ENCODE assay signal across 1 cellular context in the genomic region with DNA sequence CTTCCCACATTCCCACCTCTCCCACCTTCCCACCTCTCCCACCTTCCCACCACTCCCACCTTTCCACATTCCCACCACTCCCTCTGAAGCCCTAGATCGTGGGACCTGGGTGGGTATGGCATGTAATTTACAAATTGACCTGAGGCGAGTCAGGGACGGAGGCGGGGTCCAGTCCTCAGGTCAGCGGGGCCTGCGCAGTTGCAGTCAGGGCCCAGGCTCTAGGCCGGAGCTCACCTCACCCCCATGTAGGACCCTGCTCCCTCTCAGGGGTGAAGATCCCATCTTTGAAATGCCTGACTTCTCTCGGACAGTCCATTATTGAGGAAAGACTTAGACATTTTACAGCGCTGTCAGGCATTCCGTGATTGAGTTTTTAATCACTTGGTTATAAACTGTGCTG.
TF ChIP-seq lines count a peak whose summit lies in the region.

No MANE protein-coding gene starts in this region.

TF ChIP-seq in WTC11, 78 proteins besides CTCF, POLR2A, EP300 and RAD21 (continued from another document):
- no peak for TF ChIP-seq IRF2 (CRISPR knock-in tag; IDR thresholded peaks at IDR 0.05; ENCODE audit: borderline replicate concordance, low read depth)
- TF ChIP-seq, protein P1, sequence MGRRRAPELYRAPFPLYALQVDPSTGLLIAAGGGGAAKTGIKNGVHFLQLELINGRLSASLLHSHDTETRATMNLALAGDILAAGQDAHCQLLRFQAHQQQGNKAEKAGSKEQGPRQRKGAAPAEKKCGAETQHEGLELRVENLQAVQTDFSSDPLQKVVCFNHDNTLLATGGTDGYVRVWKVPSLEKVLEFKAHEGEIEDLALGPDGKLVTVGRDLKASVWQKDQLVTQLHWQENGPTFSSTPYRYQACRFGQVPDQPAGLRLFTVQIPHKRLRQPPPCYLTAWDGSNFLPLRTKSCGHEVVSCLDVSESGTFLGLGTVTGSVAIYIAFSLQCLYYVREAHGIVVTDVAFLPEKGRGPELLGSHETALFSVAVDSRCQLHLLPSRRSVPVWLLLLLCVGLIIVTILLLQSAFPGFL (CRISPR knock-in tag; IDR thresholded peaks at IDR 0.05; ENCODE audit: borderline replicate concordance): no peak
- no peak for TF ChIP-seq GRHL2 (CRISPR knock-in tag; IDR thresholded peaks at IDR 0.05; ENCODE audit: insufficient replicate concordance, severe bottlenecking)
- TF ChIP-seq ZNF121 (CRISPR knock-in tag; IDR thresholded peaks at IDR 0.05): no peak
- no peak for TF ChIP-seq TCF7 (CRISPR knock-in tag; IDR thresholded peaks at IDR 0.05; ENCODE audit: low read depth)
- no peak for TF ChIP-seq TEAD1 (CRISPR knock-in tag; IDR thresholded peaks at IDR 0.05)
- no peak for TF ChIP-seq NR2C2 (CRISPR knock-in tag; IDR thresholded peaks at IDR 0.05)
- TF ChIP-seq, protein P2, sequence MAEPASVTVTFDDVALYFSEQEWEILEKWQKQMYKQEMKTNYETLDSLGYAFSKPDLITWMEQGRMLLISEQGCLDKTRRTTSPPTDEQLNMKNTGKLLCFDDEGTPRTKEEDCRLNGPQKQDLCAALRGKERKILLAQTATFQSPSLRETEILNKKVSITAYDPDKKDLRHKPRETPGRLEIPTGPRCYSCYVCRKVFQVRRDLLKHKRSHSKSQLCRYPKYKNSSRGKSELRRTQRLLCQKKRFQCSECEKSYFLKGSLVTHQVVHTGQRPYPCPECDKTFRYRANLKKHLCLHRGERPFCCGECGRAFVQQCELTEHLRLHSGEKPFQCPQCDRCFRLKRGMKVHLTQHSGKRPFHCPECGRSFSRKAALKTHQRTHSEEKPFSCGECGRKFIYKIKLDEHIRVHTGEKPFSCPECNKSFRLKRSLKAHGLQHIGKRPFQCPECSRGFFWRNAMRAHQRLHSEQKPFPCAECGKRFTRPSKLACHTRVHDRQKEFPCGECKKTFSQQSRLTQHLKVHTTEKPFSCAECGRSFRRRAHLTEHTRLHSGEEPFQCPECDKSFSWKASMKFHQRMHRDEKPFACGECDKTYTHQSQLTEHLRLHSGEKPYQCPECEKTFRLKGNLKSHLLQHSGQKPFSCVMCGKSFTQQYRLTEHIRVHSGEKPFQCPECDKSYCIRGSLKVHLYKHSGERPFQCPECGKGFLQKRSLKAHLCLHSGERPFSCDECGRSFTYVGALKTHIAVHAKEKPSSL (CRISPR knock-in tag; conservative IDR thresholded peaks at IDR 0.05): no peak
- no peak for TF ChIP-seq ZNF232 (CRISPR knock-in tag; IDR thresholded peaks at IDR 0.05)
